Comparison of ENCODE assay signal across 17 cellular contexts in the genomic region with DNA sequence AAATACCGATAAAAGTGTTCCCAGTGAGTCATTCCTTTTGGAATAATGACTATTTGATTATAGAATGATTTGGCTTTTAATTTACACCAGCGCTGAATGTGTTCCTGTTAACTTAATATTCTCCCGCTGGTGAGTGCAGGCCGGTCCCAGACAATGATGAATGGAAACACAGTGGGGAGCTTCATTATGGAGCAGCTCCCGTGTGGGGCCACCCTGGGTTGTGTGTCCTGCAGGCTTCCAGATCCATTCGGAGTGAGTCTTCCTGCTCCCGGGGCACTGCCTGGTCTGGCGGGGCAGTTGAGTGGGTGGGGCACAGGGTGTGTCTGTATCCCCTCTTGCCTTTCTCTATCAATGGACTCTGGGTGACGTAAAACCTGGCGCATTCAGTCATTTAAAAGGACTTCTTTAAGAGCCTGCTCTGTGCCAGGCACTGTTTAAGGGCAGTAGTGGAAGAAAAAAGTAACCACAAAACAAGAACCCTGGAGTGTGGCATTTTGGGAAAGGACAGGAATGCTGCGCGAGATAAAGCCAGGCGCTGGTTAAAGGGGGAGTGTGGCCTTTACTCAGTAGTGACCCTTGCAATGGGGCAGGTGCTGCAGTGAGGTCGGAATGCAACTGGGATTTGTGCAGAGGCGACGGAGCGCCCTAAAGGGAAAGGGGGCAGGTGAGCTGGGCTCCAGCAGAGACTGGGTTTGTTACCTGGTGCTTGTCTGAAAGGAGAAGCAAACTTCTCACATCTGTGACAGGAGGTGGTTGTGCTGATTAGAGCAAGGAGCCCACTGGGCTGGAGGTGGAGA.
"Had no signal": no experiment of that assay in that cellular context is flagged by ENCODE, and none has a peak within 500 bp of the region (broad histone marks: within the 10 kb centered on the region; RNA-seq: fewer than 3 reads in every experiment).

No MANE protein-coding gene starts in this region.

- H3K27me3 ChIP-seq: cardiac muscle cell, left lung had no signal

- H3K4me1 Mint-ChIP-seq: activated B cell treated with CpG ODN at 0.5 μM for 24 hours; activated CD4-positive, alpha-beta memory T cell treated with anti-CD3 and anti-CD28 coated beads, Interleukin-2, amount 10 ng/mL, durations not matched to agents 7 days and 5 days; activated naive CD8-positive, alpha-beta T cell treated with anti-CD3 and anti-CD28 coated beads, Interleukin-2, amount 10 ng/mL, durations not matched to agents 7 days and 5 days; stimulated activated naive CD8-positive, alpha-beta T cell treated with anti-CD3 and anti-CD28 coated beads, Interleukin-15, amount 100 ng/mL, for 72 hours had no signal

- H3K4me3 ChIP-seq: cardiac muscle cell, left lung, prostate gland had no signal

- DNase-seq: activated B cell treated with CpG ODN at 0.5 μM for 24 hours; activated CD4-positive, alpha-beta memory T cell treated with anti-CD3 and anti-CD28 coated beads, Interleukin-2, amount 10 ng/mL, durations not matched to agents 7 days and 5 days; activated CD4-positive, alpha-beta T cell treated with anti-CD3 and anti-CD28 coated beads for 4 hours; activated naive CD4-positive, alpha-beta T cell treated with Interleukin-2 at 50 U/mL for 16 hours; activated naive CD8-positive, alpha-beta T cell treated with anti-CD3 and anti-CD28 coated beads, Interleukin-2, amount 10 ng/mL, durations not matched to agents 7 days and 5 days; activated T-cell treated with anti-CD3 and anti-CD28 coated beads, Interleukin-2, amount 50 U/mL, for 1 hour; amygdala; foreskin melanocyte; hypothalamus; left lung; right cardiac atrium; stimulated activated naive CD8-positive, alpha-beta T cell treated with anti-CD3 and anti-CD28 coated beads, Interleukin-15, amount 100 ng/mL, for 72 hours; trophoblast cell had no signal

- H3K27me3 Mint-ChIP-seq: activated CD4-positive, alpha-beta memory T cell treated with anti-CD3 and anti-CD28 coated beads, Interleukin-2, amount 10 ng/mL, durations not matched to agents 7 days and 5 days had no signal

- H3K36me3 Mint-ChIP-seq: activated naive CD8-positive, alpha-beta T cell treated with anti-CD3 and anti-CD28 coated beads, Interleukin-2, amount 10 ng/mL, durations not matched to agents 7 days and 5 days had no signal

- ATAC-seq: left lung; right cardiac atrium; stimulated activated naive CD8-positive, alpha-beta T cell treated with anti-CD3 and anti-CD28 coated beads, Interleukin-15, amount 100 ng/mL, for 72 hours had no signal

- H3K9me3 Mint-ChIP-seq: activated CD4-positive, alpha-beta memory T cell treated with anti-CD3 and anti-CD28 coated beads, Interleukin-2, amount 10 ng/mL, durations not matched to agents 7 days and 5 days; activated T-helper 2 cell treated with anti-CD3 and anti-CD28 coated beads, Interferon-gamma antibody, Interleukin-2, Interleukin-4, amounts not matched to agents 10 μg/mL and 5 μg/mL and 100 μg/mL, durations not matched to agents 14 hours and 24 hours and 36 hours; neural crest cell had no signal

- H3K36me3 ChIP-seq: cardiac muscle cell, left lung, prostate gland had no signal

- H3K27ac Mint-ChIP-seq: activated B cell treated with CpG ODN at 0.5 μM for 24 hours; activated CD4-positive, alpha-beta memory T cell treated with anti-CD3 and anti-CD28 coated beads, Interleukin-2, amount 10 ng/mL, durations not matched to agents 7 days and 5 days; activated naive CD8-positive, alpha-beta T cell treated with anti-CD3 and anti-CD28 coated beads, Interleukin-2, amount 10 ng/mL, durations not matched to agents 7 days and 5 days; activated T-helper 2 cell treated with anti-CD3 and anti-CD28 coated beads, Interferon-gamma antibody, Interleukin-2, Interleukin-4, amounts not matched to agents 10 μg/mL and 5 μg/mL and 100 μg/mL, durations not matched to agents 14 hours and 24 hours and 36 hours; stimulated activated naive CD8-positive, alpha-beta T cell treated with anti-CD3 and anti-CD28 coated beads, Interleukin-15, amount 100 ng/mL, for 72 hours had no signal

- H3K4me3 Mint-ChIP-seq: activated B cell treated with CpG ODN at 0.5 μM for 24 hours; activated CD4-positive, alpha-beta memory T cell treated with anti-CD3 and anti-CD28 coated beads, Interleukin-2, amount 10 ng/mL, durations not matched to agents 7 days and 5 days; activated naive CD8-positive, alpha-beta T cell treated with anti-CD3 and anti-CD28 coated beads, Interleukin-2, amount 10 ng/mL, durations not matched to agents 7 days and 5 days; neural crest cell; stimulated activated naive CD8-positive, alpha-beta T cell treated with anti-CD3 and anti-CD28 coated beads, Interleukin-15, amount 100 ng/mL, for 72 hours had no signal
